Comparison of ENCODE assay signal across 35 cellular contexts in genomic region chr4:47342796-47343195, GRCh38.
"Had no signal": no experiment of that assay in that cellular context is flagged by ENCODE, and none has a peak within 500 bp of the region (broad histone marks: within the 10 kb centered on the region; RNA-seq: fewer than 3 reads in every experiment).

No MANE protein-coding gene starts in this region.

- H3K4me1 Mint-ChIP-seq: activated naive CD4-positive, alpha-beta T cell treated with anti-CD3 and anti-CD28 coated beads, Interleukin-2, amount 10 ng/mL, durations not matched to agents 7 days and 5 days; activated naive CD4-positive, alpha-beta T cell treated with anti-CD3 and anti-CD28 coated beads, Interleukin-2, amount 50 U/mL, for 24 hours; activated naive CD8-positive, alpha-beta T cell treated with anti-CD3 and anti-CD28 coated beads for 36 hours; activated naive CD8-positive, alpha-beta T cell treated with anti-CD3 and anti-CD28 coated beads, Interleukin-2, amount 10 ng/mL, durations not matched to agents 7 days and 5 days; activated naive CD8-positive, alpha-beta T cell treated with anti-CD3 and anti-CD28 coated beads, Interleukin-2, amount 50 U/mL, for 24 hours; activated T-helper 17 cell treated with anti-CD3 and anti-CD28 coated beads, Interleukin-2, amount 50 U/mL, for 72 hours; brain; central memory CD8-positive, alpha-beta T cell had no signal

- H3K4me3 Mint-ChIP-seq: activated naive CD4-positive, alpha-beta T cell treated with anti-CD3 and anti-CD28 coated beads for 36 hours; activated naive CD4-positive, alpha-beta T cell treated with anti-CD3 and anti-CD28 coated beads, Interleukin-2, amount 10 ng/mL, durations not matched to agents 7 days and 5 days; activated naive CD4-positive, alpha-beta T cell treated with anti-CD3 and anti-CD28 coated beads, Interleukin-2, amount 50 U/mL, for 24 hours; activated naive CD8-positive, alpha-beta T cell; activated naive CD8-positive, alpha-beta T cell treated with anti-CD3 and anti-CD28 coated beads for 36 hours; activated naive CD8-positive, alpha-beta T cell treated with anti-CD3 and anti-CD28 coated beads, Interleukin-2, amount 10 ng/mL, durations not matched to agents 7 days and 5 days; activated naive CD8-positive, alpha-beta T cell treated with anti-CD3 and anti-CD28 coated beads, Interleukin-2, amount 50 U/mL, for 24 hours; activated T-cell treated with anti-CD3 and anti-CD28 coated beads, Interleukin-2, amount 50 U/mL, for 24 hours; activated T-cell treated with anti-CD3 and anti-CD28 coated beads, Interleukin-2, amount 50 U/mL, for 4 hours; activated T-cell treated with anti-CD3 and anti-CD28 coated beads, Interleukin-2, amount 50 U/mL, for 72 hours; activated T-helper 1 cell treated with anti-CD3 and anti-CD28 coated beads, Interleukin-12 subunit alpha, Interleukin-12 subunit beta, Interleukin-2, Interleukin-4 antibody, amounts not matched to agents 30 ng/mL and 10 ng/mL and 1 ng/mL, durations not matched to agents 14 hours and 24 hours and 36 hours; activated T-helper 17 cell treated with anti-CD3 and anti-CD28 coated beads, Interleukin-2, amount 50 U/mL, for 72 hours; brain; central memory CD8-positive, alpha-beta T cell had no signal

- H3K27ac Mint-ChIP-seq: activated naive CD4-positive, alpha-beta T cell treated with anti-CD3 and anti-CD28 coated beads for 36 hours; activated naive CD4-positive, alpha-beta T cell treated with anti-CD3 and anti-CD28 coated beads, Interleukin-2, amount 10 ng/mL, durations not matched to agents 7 days and 5 days; activated naive CD4-positive, alpha-beta T cell treated with anti-CD3 and anti-CD28 coated beads, Interleukin-2, amount 50 U/mL, for 24 hours; activated naive CD4-positive, alpha-beta T cell treated with anti-CD3 and anti-CD28 coated beads, Interleukin-2, amount 50 U/mL, for 72 hours; activated naive CD8-positive, alpha-beta T cell; activated naive CD8-positive, alpha-beta T cell treated with anti-CD3 and anti-CD28 coated beads for 36 hours; activated naive CD8-positive, alpha-beta T cell treated with anti-CD3 and anti-CD28 coated beads, Interleukin-2, amount 10 ng/mL, durations not matched to agents 7 days and 5 days; activated naive CD8-positive, alpha-beta T cell treated with anti-CD3 and anti-CD28 coated beads, Interleukin-2, amount 50 U/mL, for 24 hours; activated T-cell treated with anti-CD3 and anti-CD28 coated beads, Interleukin-2, amount 50 U/mL, for 24 hours; activated T-cell treated with anti-CD3 and anti-CD28 coated beads, Interleukin-2, amount 50 U/mL, for 72 hours; activated T-helper 1 cell treated with anti-CD3 and anti-CD28 coated beads, Interleukin-12 subunit alpha, Interleukin-12 subunit beta, Interleukin-2, Interleukin-4 antibody, amounts not matched to agents 30 ng/mL and 10 ng/mL and 1 ng/mL, durations not matched to agents 14 hours and 24 hours and 36 hours; activated T-helper 17 cell treated with anti-CD3 and anti-CD28 coated beads, Interleukin-2, amount 50 U/mL, for 72 hours; activated T-helper 2 cell treated with anti-CD3 and anti-CD28 coated beads, Interferon-gamma antibody, Interleukin-2, Interleukin-4, amounts not matched to agents 10 μg/mL and 5 μg/mL and 100 μg/mL, durations not matched to agents 14 hours and 24 hours and 36 hours; brain had no signal

- H3K27me3 Mint-ChIP-seq: activated naive CD4-positive, alpha-beta T cell treated with anti-CD3 and anti-CD28 coated beads, Interleukin-2, amount 10 ng/mL, durations not matched to agents 7 days and 5 days; brain had no signal

- DNase-seq: activated effector memory CD4-positive, alpha-beta T cell treated with anti-CD3 and anti-CD28 coated beads, Interleukin-2, amount 50 U/mL, for 16 hours; activated effector memory CD4-positive, alpha-beta T cell treated with Interleukin-2 at 50 U/mL for 16 hours; activated gamma-delta T cell; activated gamma-delta T cell treated with Interleukin-2 at 50 U/mL for 16 hours; activated naive CD4-positive, alpha-beta T cell; activated naive CD4-positive, alpha-beta T cell treated with anti-CD3 and anti-CD28 coated beads for 36 hours; activated naive CD4-positive, alpha-beta T cell treated with anti-CD3 and anti-CD28 coated beads, Interleukin-2, amount 10 ng/mL, durations not matched to agents 7 days and 5 days; activated naive CD4-positive, alpha-beta T cell treated with anti-CD3 and anti-CD28 coated beads, Interleukin-2, amount 50 U/mL, for 16 hours; activated naive CD4-positive, alpha-beta T cell treated with Interleukin-2 at 50 U/mL for 16 hours; activated naive CD8-positive, alpha-beta T cell treated with anti-CD3 and anti-CD28 coated beads for 36 hours; activated naive CD8-positive, alpha-beta T cell treated with anti-CD3 and anti-CD28 coated beads, Interleukin-2, amount 10 ng/mL, durations not matched to agents 7 days and 5 days; activated naive CD8-positive, alpha-beta T cell treated with anti-CD3 and anti-CD28 coated beads, Interleukin-2, amount 50 U/mL, for 24 hours; activated T-cell treated with anti-CD3 and anti-CD28 coated beads, Interleukin-2, amount 50 U/mL, for 1 hour; activated T-cell treated with anti-CD3 and anti-CD28 coated beads, Interleukin-2, amount 50 U/mL, for 24 hours; activated T-cell treated with anti-CD3 and anti-CD28 coated beads, Interleukin-2, amount 50 U/mL, for 4 hours; activated T-cell treated with anti-CD3 and anti-CD28 coated beads, Interleukin-2, amount 50 U/mL, for 48 hours; activated T-cell treated with anti-CD3 and anti-CD28 coated beads, Interleukin-2, amount 50 U/mL, for 72 hours; adrenal gland; amniotic stem cell; amygdala; anterior cingulate cortex; aorta; body of pancreas; brain microvascular endothelial cell; caudate nucleus; central memory CD4-positive, alpha-beta T cell; cerebellar nuclear complex had no signal

- H3K9me3 Mint-ChIP-seq: activated naive CD4-positive, alpha-beta T cell treated with anti-CD3 and anti-CD28 coated beads for 36 hours; activated naive CD4-positive, alpha-beta T cell treated with anti-CD3 and anti-CD28 coated beads, Interleukin-2, amount 10 ng/mL, durations not matched to agents 7 days and 5 days; activated naive CD4-positive, alpha-beta T cell treated with anti-CD3 and anti-CD28 coated beads, Interleukin-2, amount 50 U/mL, for 24 hours; activated naive CD4-positive, alpha-beta T cell treated with anti-CD3 and anti-CD28 coated beads, Interleukin-2, amount 50 U/mL, for 72 hours; activated naive CD8-positive, alpha-beta T cell treated with anti-CD3 and anti-CD28 coated beads for 36 hours; activated naive CD8-positive, alpha-beta T cell treated with anti-CD3 and anti-CD28 coated beads, Interleukin-2, amount 10 ng/mL, durations not matched to agents 7 days and 5 days; activated naive CD8-positive, alpha-beta T cell treated with anti-CD3 and anti-CD28 coated beads, Interleukin-2, amount 50 U/mL, for 24 hours; activated T-cell treated with anti-CD3 and anti-CD28 coated beads, Interleukin-2, amount 50 U/mL, for 24 hours; activated T-cell treated with anti-CD3 and anti-CD28 coated beads, Interleukin-2, amount 50 U/mL, for 4 hours; activated T-cell treated with anti-CD3 and anti-CD28 coated beads, Interleukin-2, amount 50 U/mL, for 72 hours; activated T-helper 1 cell treated with anti-CD3 and anti-CD28 coated beads, Interleukin-12 subunit alpha, Interleukin-12 subunit beta, Interleukin-2, Interleukin-4 antibody, amounts not matched to agents 30 ng/mL and 10 ng/mL and 1 ng/mL, durations not matched to agents 14 hours and 24 hours and 36 hours; activated T-helper 17 cell treated with anti-CD3 and anti-CD28 coated beads, Interleukin-2, amount 50 U/mL, for 72 hours; activated T-helper 2 cell treated with anti-CD3 and anti-CD28 coated beads, Interferon-gamma antibody, Interleukin-2, Interleukin-4, amounts not matched to agents 10 μg/mL and 5 μg/mL and 100 μg/mL, durations not matched to agents 14 hours and 24 hours and 36 hours; brain; central memory CD8-positive, alpha-beta T cell had no signal

- H3K36me3 Mint-ChIP-seq: activated naive CD4-positive, alpha-beta T cell treated with anti-CD3 and anti-CD28 coated beads, Interleukin-2, amount 10 ng/mL, durations not matched to agents 7 days and 5 days; activated naive CD4-positive, alpha-beta T cell treated with anti-CD3 and anti-CD28 coated beads, Interleukin-2, amount 50 U/mL, for 24 hours; activated naive CD4-positive, alpha-beta T cell treated with anti-CD3 and anti-CD28 coated beads, Interleukin-2, amount 50 U/mL, for 72 hours; activated naive CD8-positive, alpha-beta T cell; activated naive CD8-positive, alpha-beta T cell treated with anti-CD3 and anti-CD28 coated beads for 36 hours; activated naive CD8-positive, alpha-beta T cell treated with anti-CD3 and anti-CD28 coated beads, Interleukin-2, amount 10 ng/mL, durations not matched to agents 7 days and 5 days; brain had no signal
